ENCODE assay signal across 7 cellular contexts in the genomic region with DNA sequence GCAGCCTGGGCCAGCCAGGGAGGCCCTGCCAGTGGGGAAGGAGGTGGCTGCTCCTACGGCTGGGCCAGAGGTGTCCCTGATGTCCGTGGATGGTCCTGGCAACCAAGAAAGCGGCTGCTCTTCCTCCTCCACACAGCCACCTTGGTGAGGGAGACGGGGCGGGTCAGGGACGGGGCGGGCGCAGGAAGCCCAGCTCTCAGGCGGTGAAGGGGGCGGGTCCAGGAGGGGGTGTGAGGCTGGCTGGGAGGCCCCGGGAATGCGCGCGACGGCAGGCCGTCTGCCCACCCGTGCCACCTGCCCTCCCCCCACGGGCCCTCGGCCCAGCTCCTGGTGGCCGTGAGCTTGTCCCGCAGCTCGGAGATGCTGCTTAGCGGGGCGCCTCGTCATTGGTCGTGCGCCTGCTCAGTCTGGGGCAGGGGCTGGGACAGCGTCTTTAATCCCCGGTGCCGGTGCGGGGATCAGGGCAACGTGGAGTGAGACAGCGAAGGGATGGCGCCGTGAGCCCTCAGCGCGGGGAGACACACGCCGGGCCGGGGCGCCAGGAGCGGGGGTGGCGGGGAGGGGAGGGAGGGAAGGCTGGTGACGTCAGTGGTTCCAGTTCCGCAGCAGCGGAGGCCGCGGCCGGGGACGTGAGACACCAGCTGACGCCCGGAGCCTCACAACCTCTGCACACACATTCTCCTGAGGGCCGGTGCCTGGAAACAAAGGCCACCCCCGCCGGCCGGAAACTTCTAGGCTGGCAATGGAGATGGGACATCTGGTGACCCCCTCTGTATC. TPM values are rescaled to one million over a fixed set of nuclear protein-coding genes. Genes with fewer than 3 reads are reported as not detected.
DNase-seq lines count a peak whose midpoint lies in the region; ATAC-seq lines count a peak whose summit lies in the region.

No MANE protein-coding gene starts in this region.

- H3K9me3 ChIP-seq in mononuclear cell (ENCODE audit: low read depth, low read length): no peaks in the 10 kb centered on the region

- H3K4me3 ChIP-seq in mononuclear cell (ENCODE audit: low read length): peak overlapping the region; percentile 43

- H3K4me1 ChIP-seq in mononuclear cell (ENCODE audit: insufficient read depth, low read length): peaks cover 5% of the 10 kb centered on the region

- DNase-seq in NOMO-1 treated with DMSO at 0.1 percent for 48 hours (lab: John Stamatoyannopoulos, UW; ENCODE audit: unreplicated experiment) (peak; percentile 71), epidermal melanocyte (ENCODE audit: insufficient read length, low spot score) (peak; percentile 65)
- DNase-seq in activated CD8-positive, alpha-beta memory T cell treated with anti-CD3 and anti-CD28 coated beads, Interleukin-2, amount 50 U/mL, for 48 hours: peak; percentile 87
- peak; percentile 72 to 73 for DNase-seq in stimulated activated CD8-positive, alpha-beta memory T cell treated with anti-CD3 and anti-CD28 coated beads, Interleukin-15, amount 100 ng/mL, for 48 hours (ENCODE audit: low read depth in 2 of 2)

- peaks cover 7% of the 10 kb centered on the region for H3K27me3 ChIP-seq in mononuclear cell (ENCODE audit: insufficient read depth, low read length)

- ATAC-seq in GM18867 (IDR thresholded peaks at IDR 0.05; ENCODE audit: unreplicated experiment) (peak; percentile 78), HG03139 (IDR thresholded peaks at IDR 0.05; ENCODE audit: unreplicated experiment) (peak; percentile 78)

RNA-seq across cellular contexts. Expression of a gene that starts 6.7 kb away (rescaled TPM):
- 0.10 TPM for total RNA-seq in mononuclear cell

Comparison
In these comparisons a context has a peak if more than half of its experiments do, and no peak if none do; other contexts are left out.
1. Peak in every context shown above with its lines: DNase-seq, ATAC-seq and H3K4me3 ChIP-seq.